ENCODE assay signal across 13 cellular contexts in the genomic region with DNA sequence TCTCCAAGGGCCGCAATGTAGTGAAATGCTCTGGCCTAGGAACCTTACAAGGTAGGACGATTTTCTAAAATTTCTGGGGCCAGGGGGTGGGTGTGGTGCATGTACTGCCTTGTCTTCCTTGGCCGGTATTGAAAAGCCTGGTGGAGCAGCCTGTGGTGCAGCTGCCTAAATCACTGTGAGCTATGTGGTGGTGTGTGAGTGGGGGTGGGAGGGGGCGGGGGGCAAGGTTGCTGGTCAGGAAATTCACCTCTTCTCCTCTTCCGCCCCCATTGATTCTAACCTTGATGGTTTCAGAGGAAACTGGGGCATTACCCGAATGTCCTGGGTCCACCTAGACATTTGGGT.
DNase-seq lines count a peak whose midpoint lies in the region; ATAC-seq and TF ChIP-seq lines count a peak whose summit lies in the region.
"Had no signal": no experiment of that assay in that cellular context is flagged by ENCODE, and none has a peak within 500 bp of the region (broad histone marks: within the 10 kb centered on the region; RNA-seq: fewer than 3 reads in every experiment).

No MANE protein-coding gene starts in this region.

- 4% methylated on average over 6 of the region's 6 CpGs for WGBS in smooth muscle cell (ENCODE audit: low lambda C conversion rate)

- H2AFZ ChIP-seq in OCI-LY3 (ENCODE audit: low read depth, low read length) = peak overlapping the region; percentile 63; the same call in 1 of the 2 replicates
- H2AFZ ChIP-seq in smooth muscle cell (ENCODE audit: low read depth) = peak overlapping the region; percentile 6

- peak overlapping the region; percentile 94 for H3K4me2 ChIP-seq in OCI-LY3 (ENCODE audit: low read length)
- peak overlapping the region; percentile 91 for H3K4me2 ChIP-seq in smooth muscle cell

- no peak for ATAC-seq in GM18517 (IDR thresholded peaks at IDR 0.05; ENCODE audit: unreplicated experiment)
- ATAC-seq: activated CD8-positive, alpha-beta T cell treated with anti-CD3 and anti-CD28 coated beads for 36 hours; stimulated activated naive CD8-positive, alpha-beta T cell treated with anti-CD3 and anti-CD28 coated beads, Interleukin-15, Interleukin-2, amounts not matched to agents 100 U/mL and 50 U/mL, for 24 hours had no signal

- peak overlapping the region; percentile 57 for H3K9ac ChIP-seq in OCI-LY3 (ENCODE audit: low read length)
- H3K9ac ChIP-seq in iPS-20b (ENCODE audit: low read depth, low read length) = peak overlapping the region; percentile 77
- peak overlapping the region; percentile 40 for H3K9ac ChIP-seq in smooth muscle cell (ENCODE audit: low read depth)

- no peak for DNase-seq in coronary artery (ENCODE audit: low spot score)
- no peak for DNase-seq in smooth muscle cell (lab: John Stamatoyannopoulos, UW; ENCODE audit: unreplicated experiment)
- no peak for DNase-seq in NCI-H2196 treated with DMSO at 0.1 percent for 48 hours (lab: John Stamatoyannopoulos, UW; ENCODE audit: unreplicated experiment)
- DNase-seq in stimulated activated naive CD4-positive, alpha-beta T cell treated with Interleukin-2 at 50 U/mL for 16 hours (lab: John Stamatoyannopoulos, UW) = no peak
- no peak for DNase-seq in NCI-H146 (lab: John Stamatoyannopoulos, UW)
- DNase-seq: activated CD8-positive, alpha-beta T cell treated with anti-CD3 and anti-CD28 coated beads for 36 hours; NCI-H2171 treated with DMSO at 0.1 percent for 48 hours; psoas muscle; stimulated activated CD4-positive, alpha-beta T cell treated with anti-CD3 and anti-CD28 coated beads, Interleukin-4, amount 100 ng/mL, for 1 hour; stimulated activated naive CD8-positive, alpha-beta T cell treated with anti-CD3 and anti-CD28 coated beads, Interleukin-15, Interleukin-2, amounts not matched to agents 100 U/mL and 50 U/mL, for 24 hours had no signal

- H3K27me3 ChIP-seq in OCI-LY3 (ENCODE audit: low read depth, low read length) (peaks cover 35% of the 10 kb centered on the region), iPS-20b (ENCODE audit: insufficient read depth, low read length) (no peaks in the 10 kb centered on the region; the same call in 1 of the 2 replicates), smooth muscle cell (ENCODE audit: low read depth) (no peaks in the 10 kb centered on the region)

- no peaks in the 10 kb centered on the region for H3K9me3 ChIP-seq in OCI-LY3 (ENCODE audit: insufficient read depth, low read length)
- no peaks in the 10 kb centered on the region for H3K9me3 ChIP-seq in iPS-20b (ENCODE audit: insufficient read depth, low read depth, low read length)
- no peaks in the 10 kb centered on the region for H3K9me3 ChIP-seq in smooth muscle cell (replicated peaks; ENCODE audit: low read depth)
- H3K9me3 ChIP-seq: psoas muscle had no signal

- peak overlapping the region; percentile 73 for H3K4me3 ChIP-seq in OCI-LY3 (ENCODE audit: low read length)
- H3K4me3 ChIP-seq in coronary artery = peak overlapping the region; percentile 4
- peak overlapping the region; percentile 80 for H3K4me3 ChIP-seq in iPS-20b (ENCODE audit: low read length)
- H3K4me3 ChIP-seq in smooth muscle cell = peak overlapping the region; percentile 53
- H3K4me3 ChIP-seq: psoas muscle had no signal

- H4K20me1 ChIP-seq in OCI-LY3 (ENCODE audit: insufficient read depth, low read length) (no peaks in the 10 kb centered on the region), smooth muscle cell (ENCODE audit: low read depth) (peaks cover 3% of the 10 kb centered on the region)

- no peak overlapping the region; the same call in 1 of the 2 replicates for H3K27ac ChIP-seq in OCI-LY3 (ENCODE audit: low read length)
- H3K27ac ChIP-seq in coronary artery = no peak overlapping the region
- H3K27ac ChIP-seq in iPS-20b (ENCODE audit: low read length) = peak overlapping the region; percentile 35
- peak overlapping the region; percentile 80 for H3K27ac ChIP-seq in smooth muscle cell (ENCODE audit: low read depth)
- H3K27ac ChIP-seq: psoas muscle had no signal

- H3K4me1 ChIP-seq in OCI-LY3 (ENCODE audit: low read length) (peaks cover 22% of the 10 kb centered on the region), iPS-20b (ENCODE audit: insufficient read depth, low read length) (peaks cover 57% of the 10 kb centered on the region), smooth muscle cell (ENCODE audit: low read depth) (peaks cover 59% of the 10 kb centered on the region)

- TF ChIP-seq CTCF in OCI-LY3 (IDR thresholded peaks at IDR 0.05; ENCODE audit: low read depth, low read length) (no peak), coronary artery (IDR thresholded peaks at IDR 0.05) (no peak), smooth muscle cell (IDR thresholded peaks at IDR 0.05; ENCODE audit: borderline replicate concordance, insufficient read depth, poor library complexity, severe bottlenecking) (no peak)

- no peaks in the 10 kb centered on the region for H3K79me2 ChIP-seq in OCI-LY3 (ENCODE audit: low read length)
- peaks cover 43% of the 10 kb centered on the region for H3K79me2 ChIP-seq in smooth muscle cell (ENCODE audit: low read depth)

- no peaks in the 10 kb centered on the region for H3K36me3 ChIP-seq in OCI-LY3 (replicated peaks; ENCODE audit: low read depth, low read length)
- 0 out of 2 replicates have a peak, but pooled peaks cover 3% of the 10 kb centered on the region for H3K36me3 ChIP-seq in iPS-20b (ENCODE audit: insufficient read depth, low read depth, low read length)
- no peaks in the 10 kb centered on the region for H3K36me3 ChIP-seq in smooth muscle cell (ENCODE audit: low read depth)

- H3F3A ChIP-seq in smooth muscle cell (ENCODE audit: low read depth) = peaks cover 35% of the 10 kb centered on the region

Comparison
In these comparisons a context has a peak if more than half of its experiments do, and no peak if none do; other contexts are left out.
1. H3K27ac ChIP-seq: peak in iPS-20b (single experiment) and smooth muscle cell (single experiment); none in OCI-LY3 (single experiment) and coronary artery (0 of 2).
2. H3K4me3 ChIP-seq: peak in every context shown above with its lines; median percentile 80 in iPS-20b; 73 in OCI-LY3; 53 in smooth muscle cell; 4 in coronary artery.
3. Peak in every context shown above with its lines, with median percentiles within 50 percentile points of each other: H3K9ac ChIP-seq.